21 cellular contexts compared by ENCODE assay signal in the genomic region with DNA sequence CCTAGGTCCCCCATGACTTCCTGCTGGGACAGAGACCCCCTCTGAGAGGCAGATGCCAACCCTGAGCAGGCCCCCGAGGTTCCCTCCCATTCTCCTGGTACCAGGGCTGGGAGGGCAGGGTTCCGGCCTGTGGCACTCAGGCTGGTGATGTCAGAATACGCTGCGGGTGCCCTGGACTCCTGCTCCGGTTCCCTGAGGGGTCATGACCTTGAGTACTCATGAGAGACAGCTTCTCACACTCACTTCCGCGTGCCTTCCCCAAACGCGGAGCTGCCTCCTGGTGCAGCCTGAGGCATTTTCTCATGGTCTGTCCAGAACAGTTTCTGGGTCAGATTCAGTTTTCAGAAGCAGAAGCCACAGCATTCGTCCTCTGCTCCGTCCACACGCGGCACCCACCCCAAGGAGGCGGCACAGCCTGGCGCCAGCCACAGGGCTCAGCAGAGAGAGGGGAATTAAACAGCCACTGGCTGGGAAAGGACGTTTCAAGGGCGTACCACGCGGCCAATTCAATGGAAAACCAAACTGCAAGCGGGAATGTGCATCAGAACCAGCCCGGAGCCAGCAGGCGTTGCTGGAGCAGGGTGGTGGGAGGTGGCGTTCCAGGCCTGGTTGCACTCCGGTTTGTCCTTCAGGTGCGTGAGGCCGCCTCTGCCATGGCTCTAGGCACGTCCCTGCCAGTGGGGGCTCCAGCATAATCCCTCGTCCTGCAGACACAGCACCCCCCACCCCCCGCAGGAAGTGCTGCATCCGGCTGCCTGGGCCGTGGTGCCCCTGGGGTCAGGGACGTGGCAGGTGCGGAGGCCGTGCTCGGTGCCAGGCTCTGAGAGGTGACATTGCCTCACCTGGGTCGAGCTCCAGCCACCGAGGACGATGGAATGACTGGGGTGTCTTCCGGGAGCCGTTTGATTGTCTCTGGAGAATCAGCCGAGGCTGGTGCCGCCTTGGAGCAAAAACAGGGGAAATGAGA. TPM values are rescaled to one million over a fixed set of nuclear protein-coding genes. Genes with fewer than 3 reads are reported as not detected.
DNase-seq lines count a peak whose midpoint lies in the region; ATAC-seq and TF ChIP-seq lines count a peak whose summit lies in the region.
"Had no signal": no experiment of that assay in that cellular context is flagged by ENCODE, and none has a peak within 500 bp of the region (broad histone marks: within the 10 kb centered on the region; RNA-seq: fewer than 3 reads in every experiment).

No MANE protein-coding gene starts in this region.

- H3K9me3 ChIP-seq in osteoblast (ENCODE audit: low read depth, low read length) = no peaks in the 10 kb centered on the region

- H3K79me2 ChIP-seq in osteoblast (ENCODE audit: insufficient read depth, low read length) = no peaks in the 10 kb centered on the region

- intact Hi-C loops in dorsolateral prefrontal cortex (cut with DNase I) = no loop called here

- no peak for ATAC-seq in HG02759 (IDR thresholded peaks at IDR 0.05; ENCODE audit: unreplicated experiment)
- no peak for ATAC-seq in HG02610 (IDR thresholded peaks at IDR 0.05; ENCODE audit: unreplicated experiment)

- no peak overlapping the region for H3K4me3 ChIP-seq in H7 (ENCODE audit: insufficient read depth, low read depth, low read length)
- H3K4me3 ChIP-seq in dorsolateral prefrontal cortex = peak overlapping the region in 3 of 59 donors; percentile 9 to 26 (median 19)
- H3K4me3 ChIP-seq in osteoblast (ENCODE audit: insufficient read depth, low read length) = no peak overlapping the region
- H3K4me3 ChIP-seq: smooth muscle cell had no signal

- no peak overlapping the region for H3K4me2 ChIP-seq in osteoblast (ENCODE audit: insufficient read depth, low read length)
- H3K4me2 ChIP-seq: smooth muscle cell had no signal

- TF ChIP-seq CTCF in C4-2B (conservative IDR thresholded peaks at IDR 0.05) = no peak
- no peak for TF ChIP-seq CTCF in dorsolateral prefrontal cortex (IDR thresholded peaks at IDR 0.05 in 54 of 56, conservative IDR thresholded peaks at IDR 0.05 in 2 of 56; ENCODE audit: low read depth in 1 of 56, partially characterized antibody in 56 of 56)
- TF ChIP-seq CTCF in osteoblast (IDR thresholded peaks at IDR 0.05; ENCODE audit: extremely low read depth, low read depth, low read length) = no peak

- H3K36me3 ChIP-seq in H7 (replicated peaks; ENCODE audit: control insufficient read depth, insufficient read depth, low read length) (no peaks in the 10 kb centered on the region), osteoblast (ENCODE audit: insufficient read depth, low read length) (no peaks in the 10 kb centered on the region)

- H3K27me3 ChIP-seq in H7 (ENCODE audit: control insufficient read depth, insufficient read depth, low read length) (no peaks in the 10 kb centered on the region), dorsolateral prefrontal cortex (peaks cover 0 to 65% (median 6%) of the 10 kb centered on the region in 45 donors), osteoblast (ENCODE audit: insufficient read depth, low read length) (no peaks in the 10 kb centered on the region)

- peak overlapping the region; percentile 46 for H3K27ac ChIP-seq in C4-2B
- peak overlapping the region in 44 of 59 donors; percentile 4 to 87 (median 58) for H3K27ac ChIP-seq in dorsolateral prefrontal cortex
- H3K27ac ChIP-seq in osteoblast (ENCODE audit: low read depth, low read length) = no peak overlapping the region
- H3K27ac ChIP-seq: RWPE1 had no signal

- no peaks in the 10 kb centered on the region for H3K4me1 ChIP-seq in osteoblast (ENCODE audit: insufficient read depth, low read length)

- no peak overlapping the region for H2AFZ ChIP-seq in osteoblast (ENCODE audit: low read length)

- peak; percentile 66 for DNase-seq in H7
- peak in 6 of 10 donors; percentile 7 to 43 (median 36) for DNase-seq in dorsolateral prefrontal cortex
- DNase-seq in osteoblast (ENCODE audit: insufficient read length, low spot score, missing footprints) = peak; percentile 47
- DNase-seq in NCI-H446 treated with DMSO at 0.1 percent for 48 hours (lab: John Stamatoyannopoulos, UW) = no peak
- DNase-seq: activated CD4-positive, alpha-beta memory T cell treated with anti-CD3 and anti-CD28 coated beads for 36 hours; activated T-cell treated with anti-CD3 and anti-CD28 coated beads, Interleukin-2, amount 50 U/mL, for 48 hours; central memory CD4-positive, alpha-beta T cell; GDM1; mammary epithelial cell; naive B cell; NCI-H1417; NCI-H2171; NCI-H82; stimulated activated CD4-positive, alpha-beta T cell treated with anti-CD3 and anti-CD28 coated beads, Interleukin-4, amount 100 ng/mL, for 4 hours had no signal

- no peaks in the 10 kb centered on the region for H4K20me1 ChIP-seq in osteoblast (ENCODE audit: insufficient read depth, low read length)

RNA-seq across cellular contexts. Expression of gene BHLHE23, which starts 58.3 kb away (rescaled TPM):
- total RNA-seq in H7 (2014; rRNA removed; shearing (Covaris generic)) = 2.1 TPM in 2 replicates
- total RNA-seq in dorsolateral prefrontal cortex (not detected), osteoblast (not detected in 2 replicates)
- total RNA-seq: activated CD4-positive, alpha-beta memory T cell treated with anti-CD3 and anti-CD28 coated beads for 36 hours; mammary epithelial cell; progenitor cell of endocrine pancreas; smooth muscle cell; subcutaneous adipose tissue had no signal
